In the genomic region with DNA sequence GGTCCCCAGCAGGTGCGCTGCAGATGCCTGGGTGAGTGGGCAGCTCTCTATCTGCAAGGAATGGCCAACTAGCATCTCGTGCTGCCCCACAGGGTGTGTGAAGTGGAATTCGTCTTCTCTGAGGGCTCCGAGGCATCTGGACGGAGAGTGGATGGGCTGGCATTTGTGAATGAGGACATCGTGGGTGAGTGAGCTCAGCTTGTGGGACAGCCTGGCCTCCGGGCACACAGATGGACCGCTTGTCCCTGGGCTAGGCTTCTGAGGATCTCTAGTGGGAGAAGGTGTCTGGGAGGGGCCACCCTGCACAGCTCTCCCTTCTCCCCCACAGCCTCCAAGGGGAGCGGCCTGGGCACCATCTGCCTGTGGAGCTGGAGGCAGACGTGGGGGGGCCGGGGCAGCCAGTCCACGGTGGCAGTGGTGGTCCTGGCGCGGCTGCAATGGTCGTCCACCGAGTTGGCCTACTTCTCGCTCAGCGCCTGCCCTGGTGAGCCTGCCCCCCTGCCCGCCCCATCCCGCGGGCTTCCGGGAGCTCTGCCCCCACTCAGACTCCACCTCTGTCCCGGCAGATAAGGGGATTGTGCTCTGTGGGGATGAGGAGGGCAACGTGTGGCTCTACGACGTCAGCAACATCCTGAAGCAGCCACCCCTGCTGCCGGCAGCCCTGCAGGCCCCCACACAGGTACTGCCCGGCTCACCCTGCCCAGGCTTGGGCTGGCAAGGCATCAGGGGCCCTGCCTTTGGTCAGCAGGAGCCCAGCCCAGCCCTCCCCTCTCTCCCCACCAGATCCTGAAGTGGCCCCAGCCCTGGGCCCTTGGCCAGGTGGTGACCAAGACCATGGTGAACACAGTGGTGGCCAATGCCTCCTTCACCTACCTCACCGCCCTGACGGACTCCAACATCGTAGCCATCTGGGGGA, we compare ENCODE assay signal across 14 cellular contexts. TPM values are rescaled to one million over a fixed set of nuclear protein-coding genes. Genes with fewer than 3 reads are reported as not detected.
DNase-seq lines count a peak whose midpoint lies in the region; ATAC-seq and TF ChIP-seq lines count a peak whose summit lies in the region.
"Had no signal": no experiment of that assay in that cellular context is flagged by ENCODE, and none has a peak within 500 bp of the region (broad histone marks: within the 10 kb centered on the region; RNA-seq: fewer than 3 reads in every experiment).

No MANE protein-coding gene starts in this region.

- H3K4me1 Mint-ChIP-seq in activated CD4-positive, alpha-beta T cell treated with anti-CD3 and anti-CD28 coated beads, Interleukin-2, amount 10 ng/mL, durations not matched to agents 24 days and 14 days = no peaks in the 10 kb centered on the region
- no peaks in the 10 kb centered on the region for H3K4me1 Mint-ChIP-seq in activated T-helper 2 cell treated with anti-CD3 and anti-CD28 coated beads, Interferon-gamma antibody, Interleukin-2, Interleukin-4, amounts not matched to agents 10 μg/mL and 5 μg/mL and 100 μg/mL, durations not matched to agents 14 hours and 24 hours and 36 hours (ENCODE audit: low read depth)
- H3K4me1 Mint-ChIP-seq in activated T-helper 1 cell treated with anti-CD3 and anti-CD28 coated beads, Interleukin-12 subunit alpha, Interleukin-12 subunit beta, Interleukin-2, Interleukin-4 antibody, amounts not matched to agents 30 ng/mL and 10 ng/mL and 1 ng/mL, durations not matched to agents 14 hours and 24 hours and 36 hours (ENCODE audit: low read depth) = no peaks in the 10 kb centered on the region
- H3K4me1 Mint-ChIP-seq: activated B cell treated with CpG ODN at 0.5 μM for 24 hours, memory B cell had no signal

- H3K36me3 Mint-ChIP-seq in activated CD4-positive, alpha-beta T cell treated with anti-CD3 and anti-CD28 coated beads, Interleukin-2, amount 10 ng/mL, durations not matched to agents 24 days and 14 days (ENCODE audit: low read depth) = peaks cover 13% of the 10 kb centered on the region
- peaks cover 15% of the 10 kb centered on the region for H3K36me3 Mint-ChIP-seq in activated T-helper 2 cell treated with anti-CD3 and anti-CD28 coated beads, Interferon-gamma antibody, Interleukin-2, Interleukin-4, amounts not matched to agents 10 μg/mL and 5 μg/mL and 100 μg/mL, durations not matched to agents 14 hours and 24 hours and 36 hours (ENCODE audit: low read depth)
- peaks cover 7% of the 10 kb centered on the region for H3K36me3 Mint-ChIP-seq in activated T-helper 1 cell treated with anti-CD3 and anti-CD28 coated beads, Interleukin-12 subunit alpha, Interleukin-12 subunit beta, Interleukin-2, Interleukin-4 antibody, amounts not matched to agents 30 ng/mL and 10 ng/mL and 1 ng/mL, durations not matched to agents 14 hours and 24 hours and 36 hours (ENCODE audit: low read depth)

- H3K27ac ChIP-seq in PC-3 (ENCODE audit: low read length) (no peak overlapping the region), gastrocnemius medialis (peak overlapping the region in 1 of 4 donors; percentile 9)
- H3K27ac ChIP-seq: A549 had no signal

- no peaks in the 10 kb centered on the region for H3K9me2 ChIP-seq in PC-3 (replicated peaks; ENCODE audit: low read length)

- H3K9me3 Mint-ChIP-seq in activated CD4-positive, alpha-beta T cell treated with anti-CD3 and anti-CD28 coated beads, Interleukin-2, amount 10 ng/mL, durations not matched to agents 24 days and 14 days = no peaks in the 10 kb centered on the region
- H3K9me3 Mint-ChIP-seq in activated T-helper 2 cell treated with anti-CD3 and anti-CD28 coated beads, Interferon-gamma antibody, Interleukin-2, Interleukin-4, amounts not matched to agents 10 μg/mL and 5 μg/mL and 100 μg/mL, durations not matched to agents 14 hours and 24 hours and 36 hours = no peaks in the 10 kb centered on the region
- no peaks in the 10 kb centered on the region for H3K9me3 Mint-ChIP-seq in activated T-helper 1 cell treated with anti-CD3 and anti-CD28 coated beads, Interleukin-12 subunit alpha, Interleukin-12 subunit beta, Interleukin-2, Interleukin-4 antibody, amounts not matched to agents 30 ng/mL and 10 ng/mL and 1 ng/mL, durations not matched to agents 14 hours and 24 hours and 36 hours
- H3K9me3 Mint-ChIP-seq: activated B cell treated with CpG ODN at 0.5 μM for 24 hours, memory B cell had no signal

- no peak overlapping the region for H3K9ac ChIP-seq in PC-3 (ENCODE audit: low read length)

- H3K9me3 ChIP-seq in PC-3 (ENCODE audit: low read length) (no peaks in the 10 kb centered on the region), gastrocnemius medialis (no peaks in the 10 kb centered on the region)
- H3K9me3 ChIP-seq: A549 had no signal

- no peak for TF ChIP-seq CTCF in PC-3 (conservative IDR thresholded peaks at IDR 0.05; ENCODE audit: low read depth, low read length)
- TF ChIP-seq CTCF in gastrocnemius medialis (IDR thresholded peaks at IDR 0.05 in 4 of 5, conservative IDR thresholded peaks at IDR 0.05 in 1 of 5) = no peak

- H3K27ac Mint-ChIP-seq in activated CD4-positive, alpha-beta T cell treated with anti-CD3 and anti-CD28 coated beads, Interleukin-2, amount 10 ng/mL, durations not matched to agents 24 days and 14 days = no peak overlapping the region
- no peak overlapping the region for H3K27ac Mint-ChIP-seq in activated T-helper 2 cell treated with anti-CD3 and anti-CD28 coated beads, Interferon-gamma antibody, Interleukin-2, Interleukin-4, amounts not matched to agents 10 μg/mL and 5 μg/mL and 100 μg/mL, durations not matched to agents 14 hours and 24 hours and 36 hours
- no peak overlapping the region for H3K27ac Mint-ChIP-seq in activated T-helper 1 cell treated with anti-CD3 and anti-CD28 coated beads, Interleukin-12 subunit alpha, Interleukin-12 subunit beta, Interleukin-2, Interleukin-4 antibody, amounts not matched to agents 30 ng/mL and 10 ng/mL and 1 ng/mL, durations not matched to agents 14 hours and 24 hours and 36 hours
- H3K27ac Mint-ChIP-seq: activated B cell treated with CpG ODN at 0.5 μM for 24 hours, memory B cell had no signal

- no peaks in the 10 kb centered on the region for H3F3A ChIP-seq in PC-3 (ENCODE audit: low read length, unreplicated experiment)

- TF ChIP-seq POLR2A in gastrocnemius medialis (IDR thresholded peaks at IDR 0.05) = no peak

- H3K27me3 Mint-ChIP-seq in activated CD4-positive, alpha-beta T cell treated with anti-CD3 and anti-CD28 coated beads, Interleukin-2, amount 10 ng/mL, durations not matched to agents 24 days and 14 days = no peaks in the 10 kb centered on the region
- no peaks in the 10 kb centered on the region for H3K27me3 Mint-ChIP-seq in activated T-helper 2 cell treated with anti-CD3 and anti-CD28 coated beads, Interferon-gamma antibody, Interleukin-2, Interleukin-4, amounts not matched to agents 10 μg/mL and 5 μg/mL and 100 μg/mL, durations not matched to agents 14 hours and 24 hours and 36 hours (ENCODE audit: low read depth)
- H3K27me3 Mint-ChIP-seq in activated T-helper 1 cell treated with anti-CD3 and anti-CD28 coated beads, Interleukin-12 subunit alpha, Interleukin-12 subunit beta, Interleukin-2, Interleukin-4 antibody, amounts not matched to agents 30 ng/mL and 10 ng/mL and 1 ng/mL, durations not matched to agents 14 hours and 24 hours and 36 hours (ENCODE audit: insufficient read depth) = no peaks in the 10 kb centered on the region
- H3K27me3 Mint-ChIP-seq: activated B cell treated with CpG ODN at 0.5 μM for 24 hours, memory B cell had no signal

- in situ Hi-C loops in gastrocnemius medialis (cut with MboI; ENCODE audit: low sequenced_read_pairs in 4 of 4) = no loop called here

- H3K36me3 ChIP-seq in PC-3 (ENCODE audit: low read depth, low read length) (no peaks in the 10 kb centered on the region; the same call in 1 of the 2 replicates), gastrocnemius medialis (peaks cover 0 to 20% of the 10 kb centered on the region in 2 donors)

- intact Hi-C loops in activated CD4-positive, alpha-beta T cell treated with anti-CD3 and anti-CD28 coated beads, Interleukin-2, amount 10 ng/mL, durations not matched to agents 24 days and 14 days (cut with micrococcal nuclease) = no loop called here
- intact Hi-C loops in PC-3 (cut with micrococcal nuclease) = no loop called here
- intact Hi-C loops in left cardiac atrium (cut with DNase I) = no loop called here
- intact Hi-C loops in gastrocnemius medialis (cut with DNase I; ENCODE audit: low total_unique reads) = no loop called here
- intact Hi-C loops in activated T-helper 2 cell treated with anti-CD3 and anti-CD28 coated beads, Interferon-gamma antibody, Interleukin-2, Interleukin-4, amounts not matched to agents 10 μg/mL and 5 μg/mL and 100 μg/mL, durations not matched to agents 14 hours and 24 hours and 36 hours (cut with micrococcal nuclease) = no loop called here
- intact Hi-C loops in activated T-helper 1 cell treated with anti-CD3 and anti-CD28 coated beads, Interleukin-12 subunit alpha, Interleukin-12 subunit beta, Interleukin-2, Interleukin-4 antibody, amounts not matched to agents 30 ng/mL and 10 ng/mL and 1 ng/mL, durations not matched to agents 14 hours and 24 hours and 36 hours (cut with micrococcal nuclease) = no loop called here

- H4K20me1 ChIP-seq in PC-3 (ENCODE audit: low read length) = no peaks in the 10 kb centered on the region

- no peak overlapping the region for H2AFZ ChIP-seq in PC-3 (ENCODE audit: low read length)

- H3K4me3 Mint-ChIP-seq in activated CD4-positive, alpha-beta T cell treated with anti-CD3 and anti-CD28 coated beads, Interleukin-2, amount 10 ng/mL, durations not matched to agents 24 days and 14 days = no peak overlapping the region
- H3K4me3 Mint-ChIP-seq in activated T-helper 2 cell treated with anti-CD3 and anti-CD28 coated beads, Interferon-gamma antibody, Interleukin-2, Interleukin-4, amounts not matched to agents 10 μg/mL and 5 μg/mL and 100 μg/mL, durations not matched to agents 14 hours and 24 hours and 36 hours (ENCODE audit: low read depth) = no peak overlapping the region
- H3K4me3 Mint-ChIP-seq in activated T-helper 1 cell treated with anti-CD3 and anti-CD28 coated beads, Interleukin-12 subunit alpha, Interleukin-12 subunit beta, Interleukin-2, Interleukin-4 antibody, amounts not matched to agents 30 ng/mL and 10 ng/mL and 1 ng/mL, durations not matched to agents 14 hours and 24 hours and 36 hours = no peak overlapping the region
- H3K4me3 Mint-ChIP-seq: activated B cell treated with CpG ODN at 0.5 μM for 24 hours, memory B cell had no signal

- no peaks in the 10 kb centered on the region for H3K27me3 ChIP-seq in PC-3 (ENCODE audit: low read length)
- no peaks in the 10 kb centered on the region for H3K27me3 ChIP-seq in gastrocnemius medialis

- POLR2A ChIA-PET in PC-3 (lab: Charles Lee; ENCODE audit: unreplicated experiment) = interaction anchor here (0.6 kb wide), 1 partner anchor 102 kb away, joined by 9 read pairs; no protein-coding TSS in a partner anchor

- ATAC-seq in PC-3 (no peak; the same call in 1 of the 2 replicates), left cardiac atrium (no peak), gastrocnemius medialis (no peak)
- ATAC-seq: A549 had no signal

- H3K4me2 ChIP-seq in PC-3 (ENCODE audit: low read length) = no peak overlapping the region
- H3K4me2 ChIP-seq: A549 had no signal

- TSS peak; percentile 12 for BruUV-seq in PC-3 (replicated peaks; lab: Mats Ljungman, UMichigan)

- H3K4me1 ChIP-seq in PC-3 (ENCODE audit: insufficient read depth, low read length) = no peaks in the 10 kb centered on the region
- H3K4me1 ChIP-seq in gastrocnemius medialis = peaks cover 0 to 11% of the 10 kb centered on the region in 2 donors
- H3K4me1 ChIP-seq: A549 had no signal

- no peak overlapping the region for H3K4me3 ChIP-seq in PC-3 (ENCODE audit: low read length)
- no peak overlapping the region for H3K4me3 ChIP-seq in gastrocnemius medialis
- H3K4me3 ChIP-seq: A549 had no signal

- no peaks in the 10 kb centered on the region for H3K79me2 ChIP-seq in PC-3 (ENCODE audit: low read length)

- CTCF ChIA-PET in PC-3 (lab: Charles Lee) = no interaction called here

- peak; percentile 56 for DNase-seq in activated CD4-positive, alpha-beta T cell treated with anti-CD3 and anti-CD28 coated beads, Interleukin-2, amount 10 ng/mL, durations not matched to agents 24 days and 14 days
- DNase-seq in activated CD4-positive, alpha-beta T cell treated with anti-CD3 and anti-CD28 coated beads, Interleukin-2, amount 50 U/mL, for 4 hours = no peak
- no peak for DNase-seq in PC-3
- DNase-seq in left cardiac atrium = peak; percentile 18
- peak; percentile 1 to 15 for DNase-seq in gastrocnemius medialis
- no peak for DNase-seq in activated T-helper 2 cell treated with anti-CD3 and anti-CD28 coated beads, Interferon-gamma antibody, Interleukin-2, Interleukin-4, amounts not matched to agents 10 μg/mL and 5 μg/mL and 100 μg/mL, durations not matched to agents 14 hours and 24 hours and 36 hours (ENCODE audit: low spot score)
- no peak for DNase-seq in NCI-H1105 treated with DMSO at 0.1 percent for 48 hours (lab: John Stamatoyannopoulos, UW)
- DNase-seq in activated T-helper 1 cell treated with anti-CD3 and anti-CD28 coated beads, Interleukin-12 subunit alpha, Interleukin-12 subunit beta, Interleukin-2, Interleukin-4 antibody, amounts not matched to agents 30 ng/mL and 10 ng/mL and 1 ng/mL, durations not matched to agents 14 hours and 24 hours and 36 hours (ENCODE audit: low spot score) = no peak
- DNase-seq: activated B cell treated with CpG ODN at 0.5 μM for 24 hours; Kasumi-1; NCI-H2029 treated with DMSO at 0.1 percent for 48 hours; NK-92 treated with Interleukin-12 subunit alpha and Interleukin-12 subunit beta, amount 100 ng/mL, for 24 hours had no signal

RNA-seq across cellular contexts. Expression of gene POLR2J, which starts 6.3 kb away (rescaled TPM):
- total RNA-seq in activated CD4-positive, alpha-beta T cell treated with anti-CD3 and anti-CD28 coated beads, Interleukin-2, amount 10 ng/mL, durations not matched to agents 24 days and 14 days = 46.8 and 50.8 TPM in 2 replicates
- total RNA-seq in PC-3 (2014; rRNA removed) (71.6 and 101 TPM in 2 replicates), left cardiac atrium (10 to 100 TPM; 42.9 to 52.7 TPM), gastrocnemius medialis (10 to 100 TPM; 25.7 to 67.9 (median 51.6) TPM)
- 46.8 and 52.2 TPM in 2 replicates for total RNA-seq in activated T-helper 2 cell treated with anti-CD3 and anti-CD28 coated beads, Interferon-gamma antibody, Interleukin-2, Interleukin-4, amounts not matched to agents 10 μg/mL and 5 μg/mL and 100 μg/mL, durations not matched to agents 14 hours and 24 hours and 36 hours
- total RNA-seq in activated T-helper 1 cell treated with anti-CD3 and anti-CD28 coated beads, Interleukin-12 subunit alpha, Interleukin-12 subunit beta, Interleukin-2, Interleukin-4 antibody, amounts not matched to agents 30 ng/mL and 10 ng/mL and 1 ng/mL, durations not matched to agents 14 hours and 24 hours and 36 hours = 49.7 and 55.3 TPM in 2 replicates

RNA-seq across cellular contexts. Expression of gene LRWD1, which starts 7.6 kb away (rescaled TPM):
- total RNA-seq in activated CD4-positive, alpha-beta T cell treated with anti-CD3 and anti-CD28 coated beads, Interleukin-2, amount 10 ng/mL, durations not matched to agents 24 days and 14 days = 30.5 and 32.4 TPM in 2 replicates
- 41.8 and 69.5 TPM in 2 replicates for total RNA-seq in PC-3 (2014; rRNA removed)
- 10 to 100 TPM in 1 of 2 donors, 1 to 10 TPM in 1; 9.8 to 12.2 TPM for total RNA-seq in left cardiac atrium
- total RNA-seq in gastrocnemius medialis = 10 to 100 TPM in 3 of 4 donors, 1 to 10 TPM in 1; 7.5 to 24.5 (median 18.0) TPM
- total RNA-seq in activated T-helper 2 cell treated with anti-CD3 and anti-CD28 coated beads, Interferon-gamma antibody, Interleukin-2, Interleukin-4, amounts not matched to agents 10 μg/mL and 5 μg/mL and 100 μg/mL, durations not matched to agents 14 hours and 24 hours and 36 hours = 21.8 and 22.0 TPM in 2 replicates
- 32.9 and 36.3 TPM in 2 replicates for total RNA-seq in activated T-helper 1 cell treated with anti-CD3 and anti-CD28 coated beads, Interleukin-12 subunit alpha, Interleukin-12 subunit beta, Interleukin-2, Interleukin-4 antibody, amounts not matched to agents 30 ng/mL and 10 ng/mL and 1 ng/mL, durations not matched to agents 14 hours and 24 hours and 36 hours

RNA-seq across cellular contexts. Expression of gene ALKBH4, which starts 7.7 kb away (rescaled TPM):
- 9.9 and 10.9 TPM in 2 replicates for total RNA-seq in activated CD4-positive, alpha-beta T cell treated with anti-CD3 and anti-CD28 coated beads, Interleukin-2, amount 10 ng/mL, durations not matched to agents 24 days and 14 days
- total RNA-seq in PC-3 (2014; rRNA removed) = 21.3 and 31.0 TPM in 2 replicates
- 1 to 10 TPM; 7.1 to 7.2 TPM for total RNA-seq in left cardiac atrium
- 10 to 100 TPM in 2 of 4 donors, 1 to 10 TPM in 2; 8.7 to 15.1 (median 10.9) TPM for total RNA-seq in gastrocnemius medialis
- 8.9 and 10.0 TPM in 2 replicates for total RNA-seq in activated T-helper 2 cell treated with anti-CD3 and anti-CD28 coated beads, Interferon-gamma antibody, Interleukin-2, Interleukin-4, amounts not matched to agents 10 μg/mL and 5 μg/mL and 100 μg/mL, durations not matched to agents 14 hours and 24 hours and 36 hours
- 10.7 and 11.2 TPM in 2 replicates for total RNA-seq in activated T-helper 1 cell treated with anti-CD3 and anti-CD28 coated beads, Interleukin-12 subunit alpha, Interleukin-12 subunit beta, Interleukin-2, Interleukin-4 antibody, amounts not matched to agents 30 ng/mL and 10 ng/mL and 1 ng/mL, durations not matched to agents 14 hours and 24 hours and 36 hours

RNA-seq across cellular contexts. Expression of gene ORAI2, which starts 39.0 kb away (rescaled TPM):
- 45.8 and 49.8 TPM in 2 replicates for total RNA-seq in activated CD4-positive, alpha-beta T cell treated with anti-CD3 and anti-CD28 coated beads, Interleukin-2, amount 10 ng/mL, durations not matched to agents 24 days and 14 days
- total RNA-seq in PC-3 (2014; rRNA removed) (20.8 and 21.5 TPM in 2 replicates), left cardiac atrium (10 to 100 TPM in 1 of 2 donors, 1 to 10 TPM in 1; 6.0 to 12.1 TPM), gastrocnemius medialis (1 to 10 TPM; 1.8 to 4.1 (median 2.3) TPM)
- 53.5 and 53.8 TPM in 2 replicates for total RNA-seq in activated T-helper 2 cell treated with anti-CD3 and anti-CD28 coated beads, Interferon-gamma antibody, Interleukin-2, Interleukin-4, amounts not matched to agents 10 μg/mL and 5 μg/mL and 100 μg/mL, durations not matched to agents 14 hours and 24 hours and 36 hours
- total RNA-seq in activated T-helper 1 cell treated with anti-CD3 and anti-CD28 coated beads, Interleukin-12 subunit alpha, Interleukin-12 subunit beta, Interleukin-2, Interleukin-4 antibody, amounts not matched to agents 30 ng/mL and 10 ng/mL and 1 ng/mL, durations not matched to agents 14 hours and 24 hours and 36 hours = 55.2 and 59.9 TPM in 2 replicates

RNA-seq across cellular contexts. Expression of gene RASA4B, which starts 45.2 kb away (rescaled TPM):
- total RNA-seq in activated CD4-positive, alpha-beta T cell treated with anti-CD3 and anti-CD28 coated beads, Interleukin-2, amount 10 ng/mL, durations not matched to agents 24 days and 14 days = 27.1 and 28.6 TPM in 2 replicates
- total RNA-seq in PC-3 (2014; rRNA removed) = 10.2 and 17.2 TPM in 2 replicates
- total RNA-seq in left cardiac atrium = 10 to 100 TPM in 1 of 2 donors, 1 to 10 TPM in 1; 3.2 to 14.3 TPM
- 100 to 1,000 TPM in 2 of 4 donors, 10 to 100 TPM in 2; 38.0 to 127 (median 86.0) TPM for total RNA-seq in gastrocnemius medialis
- 17.1 and 20.3 TPM in 2 replicates for total RNA-seq in activated T-helper 2 cell treated with anti-CD3 and anti-CD28 coated beads, Interferon-gamma antibody, Interleukin-2, Interleukin-4, amounts not matched to agents 10 μg/mL and 5 μg/mL and 100 μg/mL, durations not matched to agents 14 hours and 24 hours and 36 hours
- total RNA-seq in activated T-helper 1 cell treated with anti-CD3 and anti-CD28 coated beads, Interleukin-12 subunit alpha, Interleukin-12 subunit beta, Interleukin-2, Interleukin-4 antibody, amounts not matched to agents 30 ng/mL and 10 ng/mL and 1 ng/mL, durations not matched to agents 14 hours and 24 hours and 36 hours = 25.4 and 25.9 TPM in 2 replicates

Comparison
In these comparisons a context has a peak if more than half of its experiments do, and no peak if none do; other contexts are left out.
1. DNase-seq: peak in activated CD4-positive, alpha-beta T cell treated with anti-CD3 and anti-CD28 coated beads, Interleukin-2, amount 10 ng/mL, durations not matched to agents 24 days and 14 days (single experiment), left cardiac atrium (single experiment) and gastrocnemius medialis (2 of 2); none in activated CD4-positive, alpha-beta T cell treated with anti-CD3 and anti-CD28 coated beads, Interleukin-2, amount 50 U/mL, for 4 hours (0 of 2), PC-3 (single experiment), activated T-helper 2 cell treated with anti-CD3 and anti-CD28 coated beads, Interferon-gamma antibody, Interleukin-2, Interleukin-4, amounts not matched to agents 10 μg/mL and 5 μg/mL and 100 μg/mL, durations not matched to agents 14 hours and 24 hours and 36 hours (single experiment), NCI-H1105 treated with DMSO at 0.1 percent for 48 hours (single experiment) and activated T-helper 1 cell treated with anti-CD3 and anti-CD28 coated beads, Interleukin-12 subunit alpha, Interleukin-12 subunit beta, Interleukin-2, Interleukin-4 antibody, amounts not matched to agents 30 ng/mL and 10 ng/mL and 1 ng/mL, durations not matched to agents 14 hours and 24 hours and 36 hours (single experiment).